In genomic region chr3:50299929-50300680, GRCh38 we compare ENCODE assay signal across 1 cellular context.
TF ChIP-seq lines count a peak whose summit lies in the region.

No MANE protein-coding gene starts in this region.

TF ChIP-seq in HepG2, 621 proteins besides CTCF, POLR2A, EP300 and RAD21 (continues in another document):
- TF ChIP-seq ZNF446 (CRISPR knock-in tag; IDR thresholded peaks at IDR 0.05) (0 out of 2 replicates have a peak, but pooled peaks have one; percentile 46), CCAR2 (optimal IDR thresholded peaks at IDR 0.05; ENCODE audit: low read depth, low read length) (peak; percentile 73), ZNF263 (CRISPR knock-in tag; IDR thresholded peaks at IDR 0.05) (no peak), PRPF4 (IDR thresholded peaks at IDR 0.05; ENCODE audit: low read depth, low read length, poor library complexity, severe bottlenecking) (peak; percentile 75), MLX (CRISPR knock-in tag; IDR thresholded peaks at IDR 0.05) (no peak), ISX (CRISPR knock-in tag; conservative IDR thresholded peaks at IDR 0.05) (no peak), ZNF768 (CRISPR knock-in tag; IDR thresholded peaks at IDR 0.05) (peak; percentile 47; the same call in 1 of the 2 replicates), RXRB (CRISPR knock-in tag; IDR thresholded peaks at IDR 0.05; ENCODE audit: borderline replicate concordance) (no peak), ZNF687 (CRISPR knock-in tag; IDR thresholded peaks at IDR 0.05) (peak; percentile 86), THAP8 (CRISPR knock-in tag; IDR thresholded peaks at IDR 0.05; ENCODE audit: borderline replicate concordance) (no peak), HOXA7 (CRISPR knock-in tag; IDR thresholded peaks at IDR 0.05) (0 out of 2 replicates have a peak, but pooled peaks have one; percentile 36), MXI1 (IDR thresholded peaks at IDR 0.05; ENCODE audit: borderline replicate concordance, low read depth, low read length) (0 out of 3 replicates have a peak, but pooled peaks have one; percentile 20), RBM22 (optimal IDR thresholded peaks at IDR 0.05; ENCODE audit: low read length) (peak; percentile 28), ZNF672 (CRISPR knock-in tag; IDR thresholded peaks at IDR 0.05) (no peak), AGO2 (optimal IDR thresholded peaks at IDR 0.05; ENCODE audit: low read depth, low read length) (peak; percentile 49), ZNF784 (CRISPR knock-in tag; IDR thresholded peaks at IDR 0.05; ENCODE audit: borderline replicate concordance) (no peak), HDAC2 (CRISPR knock-in tag; IDR thresholded peaks at IDR 0.05) (0 out of 2 replicates have a peak, but pooled peaks have one; percentile 3), ZNF530 (CRISPR knock-in tag; IDR thresholded peaks at IDR 0.05; ENCODE audit: low read depth) (no peak), PBX2 (CRISPR knock-in tag; IDR thresholded peaks at IDR 0.05) (no peak), ZNF709 (CRISPR knock-in tag; IDR thresholded peaks at IDR 0.05) (0 out of 2 replicates have a peak, but pooled peaks have one; percentile 48), ATF1 (CRISPR knock-in tag; IDR thresholded peaks at IDR 0.05) (peak; percentile 18; the same call in 1 of the 2 replicates), ZBTB43 (CRISPR knock-in tag; conservative IDR thresholded peaks at IDR 0.05) (no peak), ATM (IDR thresholded peaks at IDR 0.05; ENCODE audit: borderline replicate concordance) (no peak), ZNF605 (CRISPR knock-in tag; IDR thresholded peaks at IDR 0.05) (peak; percentile 47; the same call in 1 of the 2 replicates), SRSF4 (IDR thresholded peaks at IDR 0.05; ENCODE audit: low read depth, low read length, poor library complexity, severe bottlenecking) (no peak), DZIP1 (CRISPR knock-in tag; IDR thresholded peaks at IDR 0.05) (no peak), ZNF501 (CRISPR knock-in tag; IDR thresholded peaks at IDR 0.05) (0 out of 2 replicates have a peak, but pooled peaks have one; percentile 4), RBFOX2 (IDR thresholded peaks at IDR 0.05; ENCODE audit: low read depth, low read length) (peak; percentile 30; the same call in 1 of the 2 replicates), ZNF138 (CRISPR knock-in tag; IDR thresholded peaks at IDR 0.05; ENCODE audit: low read depth) (no peak), ZNF260 (CRISPR knock-in tag; IDR thresholded peaks at IDR 0.05; ENCODE audit: borderline replicate concordance, low read depth) (no peak), MED13 (CRISPR knock-in tag; IDR thresholded peaks at IDR 0.05) (peak; percentile 12; the same call in 1 of the 2 replicates), MIER2 (CRISPR knock-in tag; IDR thresholded peaks at IDR 0.05) (no peak), NFE2L2 (IDR thresholded peaks at IDR 0.05; ENCODE audit: low read length) (no peak), ZNF543 (CRISPR knock-in tag; IDR thresholded peaks at IDR 0.05) (no peak), PHB2 (IDR thresholded peaks at IDR 0.05; ENCODE audit: partially characterized antibody) (no peak), ZBTB38 (CRISPR knock-in tag; IDR thresholded peaks at IDR 0.05) (peak; percentile 96), YY1 (IDR thresholded peaks at IDR 0.05; ENCODE audit: insufficient read depth, insufficient replicate concordance, low read depth, low read length) (no peak), ZNF772 (CRISPR knock-in tag; IDR thresholded peaks at IDR 0.05) (no peak), EHMT2 (IDR thresholded peaks at IDR 0.05; ENCODE audit: borderline replicate concordance, low read depth, low read length) (no peak), ARID4A (CRISPR knock-in tag; IDR thresholded peaks at IDR 0.05; ENCODE audit: borderline replicate concordance) (no peak), ZNF430 (CRISPR knock-in tag; IDR thresholded peaks at IDR 0.05) (0 out of 2 replicates have a peak, but pooled peaks have one; percentile 30), ZBTB1 (CRISPR knock-in tag; IDR thresholded peaks at IDR 0.05; ENCODE audit: borderline replicate concordance) (no peak), ZNF761 (CRISPR knock-in tag; conservative IDR thresholded peaks at IDR 0.05) (no peak), RFXAP (CRISPR knock-in tag; IDR thresholded peaks at IDR 0.05; ENCODE audit: borderline replicate concordance) (0 out of 2 replicates have a peak, but pooled peaks have one; percentile 7), KDM5A (IDR thresholded peaks at IDR 0.05; ENCODE audit: borderline replicate concordance, low read length) (0 out of 2 replicates have a peak, but pooled peaks have one; percentile 0), ZNF276 (CRISPR knock-in tag; IDR thresholded peaks at IDR 0.05; ENCODE audit: low read depth) (no peak), ZNF556 (CRISPR knock-in tag; IDR thresholded peaks at IDR 0.05; ENCODE audit: borderline replicate concordance) (peak; percentile 63; the same call in 1 of the 2 replicates), ZNF788 (CRISPR knock-in tag; IDR thresholded peaks at IDR 0.05; ENCODE audit: borderline replicate concordance) (no peak), ZFP90 (CRISPR knock-in tag; IDR thresholded peaks at IDR 0.05; ENCODE audit: borderline replicate concordance) (0 out of 2 replicates have a peak, but pooled peaks have one; percentile 15), ELF4 (CRISPR knock-in tag; IDR thresholded peaks at IDR 0.05; ENCODE audit: borderline replicate concordance) (no peak), CBX1 (IDR thresholded peaks at IDR 0.05; ENCODE audit: low read depth) (no peak)
